8 cellular contexts compared by ENCODE assay signal in genomic region chr1:75785320-75785963, GRCh38. TPM values are rescaled to one million over a fixed set of nuclear protein-coding genes. Genes with fewer than 3 reads are reported as not detected.
DNase-seq lines count a peak whose midpoint lies in the region; ATAC-seq, FAIRE-seq and TF ChIP-seq lines count a peak whose summit lies in the region.
"Had no signal": no experiment of that assay in that cellular context is flagged by ENCODE, and none has a peak within 500 bp of the region (broad histone marks: within the 10 kb centered on the region; RNA-seq: fewer than 3 reads in every experiment).

No MANE protein-coding gene starts in this region.

- H3K9me3 ChIP-seq in heart right ventricle, result no peaks in the 10 kb centered on the region

- DNase-seq in heart right ventricle (no peak), nucleus accumbens (lab: John Stamatoyannopoulos, UW) (no peak), GM12892 (ENCODE audit: insufficient read length) (no peak)

- H3K4me1 ChIP-seq in heart right ventricle, result peaks cover 6 to 45% (median 36%) of the 10 kb centered on the region in 9 donors

- TF ChIP-seq POLR2A in GM12892 (IDR thresholded peaks at IDR 0.05; ENCODE audit: low read depth, low read length), result no peak

- H3K27ac ChIP-seq in VCaP, result peak overlapping the region; percentile 85
- H3K27ac ChIP-seq in heart right ventricle, result peak overlapping the region; percentile 51 to 96 (median 86)
- H3K27ac ChIP-seq in skin epidermis, result peak overlapping the region in 20 of 21 experiments; percentile 54 to 97 (median 86)

- intact Hi-C loops in heart right ventricle (cut with DNase I), result loop anchor here in 6 of 10 donors (5.0 to 10.0 kb wide), 4 partner anchors 51 to 63 kb away; partner anchors contain the start of gene ACADM (in 2 of the 6)

- FAIRE-seq in GM12892 (lab: Jason Lieb, UNC), result no peak
- FAIRE-seq: colon had no signal

- H3K27me3 ChIP-seq in heart right ventricle, result no peaks in the 10 kb centered on the region

- ATAC-seq in GM19035 (IDR thresholded peaks at IDR 0.05; ENCODE audit: unreplicated experiment), result peak; percentile 17
- peak; percentile 15 for ATAC-seq in HG02885 (IDR thresholded peaks at IDR 0.05; ENCODE audit: poor library complexity, unreplicated experiment)
- peak; percentile 36 to 63 (median 56) for ATAC-seq in heart right ventricle

- H3K36me3 ChIP-seq in heart right ventricle, result peaks cover 0 to 30% (median 0%) of the 10 kb centered on the region in 9 donors

- H3K4me3 ChIP-seq in heart right ventricle, result peak overlapping the region; percentile 58 to 90 (median 72)
- peak overlapping the region; percentile 53 to 80 (median 64) for H3K4me3 ChIP-seq in skin epidermis

- WGBS in heart right ventricle, 2 donors, result 14% methylated on average over 8 of the region's 8 CpGs

- TF ChIP-seq CTCF in VCaP (conservative IDR thresholded peaks at IDR 0.05) (no peak), heart right ventricle (IDR thresholded peaks at IDR 0.05) (no peak)

RNA-seq across cellular contexts. Expression of gene RABGGTB, which starts 0.6 kb away (rescaled TPM):
- 10 to 100 TPM; 48.3 to 75.7 (median 65.8) TPM for total RNA-seq in heart right ventricle
- 10 to 100 TPM; 55.6 to 58.7 TPM for polyA plus RNA-seq in heart right ventricle
- polyA plus RNA-seq in GM12892 (2012; ENCODE audit: missing spikeins), result 145 TPM

RNA-seq across cellular contexts. Expression of gene MSH4, which starts 11.2 kb away (rescaled TPM):
- under 1 TPM; 0.14 to 0.59 (median 0.33) TPM for total RNA-seq in heart right ventricle
- under 1 TPM; 0.12 to 0.88 TPM for polyA plus RNA-seq in heart right ventricle
- 0.06 TPM for polyA plus RNA-seq in GM12892 (2012; ENCODE audit: missing spikeins)
